ENCODE assay signal across 9 cellular contexts in genomic region chr1:91754348-91754747, GRCh38.
DNase-seq lines count a peak whose midpoint lies in the region; ATAC-seq and TF ChIP-seq lines count a peak whose summit lies in the region.
"Had no signal": no experiment of that assay in that cellular context is flagged by ENCODE, and none has a peak within 500 bp of the region (broad histone marks: within the 10 kb centered on the region; RNA-seq: fewer than 3 reads in every experiment).

No MANE protein-coding gene starts in this region.

- in situ Hi-C loops in astrocyte of the spinal cord (cut with HindIII; ENCODE audit: low sequenced_read_pairs), result no loop called here

- TF ChIP-seq CTCF in astrocyte of the spinal cord (IDR thresholded peaks at IDR 0.05; ENCODE audit: low read depth, low read length) (no peak), hepatocyte (IDR thresholded peaks at IDR 0.05; ENCODE audit: poor library complexity) (no peak)

- H3K4me1 Mint-ChIP-seq in activated CD4-positive, alpha-beta T cell treated with anti-CD3 and anti-CD28 coated beads, Interleukin-2, amount 10 ng/mL, durations not matched to agents 24 days and 14 days, result peaks cover 34% of the 10 kb centered on the region

- intact Hi-C loops in activated CD4-positive, alpha-beta T cell treated with anti-CD3 and anti-CD28 coated beads, Interleukin-2, amount 10 ng/mL, durations not matched to agents 24 days and 14 days (cut with micrococcal nuclease), result loop anchor here (1.0 to 10.0 kb wide), 12 partner anchors 22 to 560 kb away; partner anchors contain the start of gene CDC7

- no peak overlapping the region for H4K8ac ChIP-seq in mesendoderm (ENCODE audit: low read depth, low read length)

- peak; percentile 46 for ATAC-seq in HG03108 (IDR thresholded peaks at IDR 0.05; ENCODE audit: unreplicated experiment)
- ATAC-seq: Panc1 had no signal

- H3K9ac ChIP-seq in mesendoderm (ENCODE audit: low read length), result no peak overlapping the region

- no peaks in the 10 kb centered on the region for H3K36me3 ChIP-seq in hepatocyte (replicated peaks; ENCODE audit: insufficient read depth, low read depth)
- no peaks in the 10 kb centered on the region for H3K36me3 ChIP-seq in mesendoderm (ENCODE audit: control insufficient read depth, insufficient read depth, low read length)

- no peak overlapping the region for H4K5ac ChIP-seq in mesendoderm (ENCODE audit: low read length)

- H3K9me3 Mint-ChIP-seq in activated CD4-positive, alpha-beta T cell treated with anti-CD3 and anti-CD28 coated beads, Interleukin-2, amount 10 ng/mL, durations not matched to agents 24 days and 14 days, result peaks cover 8% of the 10 kb centered on the region

- H3K27ac Mint-ChIP-seq in activated CD4-positive, alpha-beta T cell treated with anti-CD3 and anti-CD28 coated beads, Interleukin-2, amount 10 ng/mL, durations not matched to agents 24 days and 14 days, result peak overlapping the region; percentile 85

- H3K56ac ChIP-seq in mesendoderm (ENCODE audit: low read length), result no peak overlapping the region

- no peaks in the 10 kb centered on the region for H4K20me1 ChIP-seq in hepatocyte (ENCODE audit: insufficient read depth, poor library complexity, severe bottlenecking)

- no peak overlapping the region for H3K23ac ChIP-seq in mesendoderm (ENCODE audit: low read length)

- no peak overlapping the region for H3K4ac ChIP-seq in mesendoderm (ENCODE audit: low read depth, low read length)

- peaks cover 15% of the 10 kb centered on the region for H3K36me3 Mint-ChIP-seq in activated CD4-positive, alpha-beta T cell treated with anti-CD3 and anti-CD28 coated beads, Interleukin-2, amount 10 ng/mL, durations not matched to agents 24 days and 14 days (ENCODE audit: low read depth)

- H2AK5ac ChIP-seq in mesendoderm (ENCODE audit: low read length), result no peak overlapping the region

- no peaks in the 10 kb centered on the region for H3K79me1 ChIP-seq in mesendoderm (ENCODE audit: low read length)

- H3K4me1 ChIP-seq in hepatocyte (ENCODE audit: insufficient read depth), result peaks cover 4% of the 10 kb centered on the region
- no peaks in the 10 kb centered on the region for H3K4me1 ChIP-seq in mesendoderm (ENCODE audit: control insufficient read depth, low read depth, low read length)

- peak overlapping the region; percentile 15 for H3K4me3 Mint-ChIP-seq in activated CD4-positive, alpha-beta T cell treated with anti-CD3 and anti-CD28 coated beads, Interleukin-2, amount 10 ng/mL, durations not matched to agents 24 days and 14 days

- no peak overlapping the region for H2BK120ac ChIP-seq in mesendoderm (ENCODE audit: low read depth, low read length)

- H3K27ac ChIP-seq in hepatocyte (no peak overlapping the region), mesendoderm (ENCODE audit: low read depth, low read length) (no peak overlapping the region)

- H3K27me3 ChIP-seq in hepatocyte (no peaks in the 10 kb centered on the region), mesendoderm (ENCODE audit: insufficient read depth, low read length, poor library complexity) (no peaks in the 10 kb centered on the region)

- H3K9me3 ChIP-seq in hepatocyte (ENCODE audit: low read depth), result no peaks in the 10 kb centered on the region

- peak; percentile 71 for DNase-seq in activated CD4-positive, alpha-beta T cell treated with anti-CD3 and anti-CD28 coated beads, Interleukin-2, amount 10 ng/mL, durations not matched to agents 24 days and 14 days
- no peak for DNase-seq in activated CD4-positive, alpha-beta T cell treated with anti-CD3 and anti-CD28 coated beads, Interleukin-2, amount 50 U/mL, for 4 hours
- DNase-seq in astrocyte of the spinal cord (ENCODE audit: low read depth, low spot score), result peak; percentile 34
- DNase-seq in stimulated activated CD4-positive, alpha-beta T cell treated with anti-CD3 and anti-CD28 coated beads, Interleukin-2, amount 100 ng/mL, for 48 hours, result peak; percentile 37 to 56
- DNase-seq in hepatocyte (ENCODE audit: low spot score), result no peak
- DNase-seq in NCI-H2081 (lab: John Stamatoyannopoulos, UW), result no peak
- DNase-seq in mesendoderm, result no peak

- WGBS in hepatocyte (ENCODE audit: low lambda C conversion rate, missing lambda C conversion rate), result 69% methylated on average over 3 of the region's 3 CpGs
- no CpG with 5 or more reads among the region's 3 CpGs for WGBS in mesendoderm (ENCODE audit: extremely low coverage, insufficient coverage, low lambda C conversion rate)

- H3K4me2 ChIP-seq in hepatocyte, result no peak overlapping the region
- no peak overlapping the region for H3K4me2 ChIP-seq in mesendoderm (ENCODE audit: low read length)

- peaks cover 4% of the 10 kb centered on the region for H3K27me3 Mint-ChIP-seq in activated CD4-positive, alpha-beta T cell treated with anti-CD3 and anti-CD28 coated beads, Interleukin-2, amount 10 ng/mL, durations not matched to agents 24 days and 14 days

- H3K4me3 ChIP-seq in astrocyte of the spinal cord (ENCODE audit: low read depth, low read length), result no peak overlapping the region
- H3K4me3 ChIP-seq in hepatocyte, result no peak overlapping the region
- H3K4me3 ChIP-seq in mesendoderm (ENCODE audit: low read length), result no peak overlapping the region

- H3K79me2 ChIP-seq in hepatocyte (peaks cover 2% of the 10 kb centered on the region), mesendoderm (ENCODE audit: control insufficient read depth, insufficient read depth, low read length) (no peaks in the 10 kb centered on the region)

- H3K9me2 ChIP-seq in hepatocyte (replicated peaks; ENCODE audit: insufficient read depth), result no peaks in the 10 kb centered on the region

- H2BK15ac ChIP-seq in mesendoderm (replicated peaks; ENCODE audit: low read depth), result no peak overlapping the region

- H2AFZ ChIP-seq in hepatocyte, result no peak overlapping the region

- no peak overlapping the region for H3K18ac ChIP-seq in mesendoderm (ENCODE audit: low read length)

- no peak overlapping the region for H2BK5ac ChIP-seq in mesendoderm (ENCODE audit: low read length)

Comparison
In these comparisons a context has a peak if more than half of its experiments do, and no peak if none do; other contexts are left out.
1. DNase-seq: peak in activated CD4-positive, alpha-beta T cell treated with anti-CD3 and anti-CD28 coated beads, Interleukin-2, amount 10 ng/mL, durations not matched to agents 24 days and 14 days (single experiment), astrocyte of the spinal cord (single experiment) and stimulated activated CD4-positive, alpha-beta T cell treated with anti-CD3 and anti-CD28 coated beads, Interleukin-2, amount 100 ng/mL, for 48 hours (2 of 2); none in activated CD4-positive, alpha-beta T cell treated with anti-CD3 and anti-CD28 coated beads, Interleukin-2, amount 50 U/mL, for 4 hours (0 of 2), hepatocyte (single experiment), NCI-H2081 (0 of 2) and mesendoderm (single experiment).